In genomic region chr11:56917708-56918450, GRCh38 we compare ENCODE assay signal across 14 cellular contexts.
"Had no signal": no experiment of that assay in that cellular context is flagged by ENCODE, and none has a peak within 500 bp of the region (broad histone marks: within the 10 kb centered on the region; RNA-seq: fewer than 3 reads in every experiment).

No MANE protein-coding gene starts in this region.

- H3K4me1 ChIP-seq: sigmoid colon, suprapubic skin had no signal

- H3K4me3 Mint-ChIP-seq: activated naive CD4-positive, alpha-beta T cell treated with anti-CD3 and anti-CD28 coated beads for 36 hours; activated T-helper 17 cell treated with anti-CD3 and anti-CD28 coated beads, Interleukin-2, amount 50 U/mL, for 72 hours; dendritic cell treated with granulocyte-macrophage colony-stimulating factor and Interleukin-4, amounts not matched to agents 40 ng/mL and 50 ng/mL, for 4 days; immature natural killer cell; nephron had no signal

- H3K27ac Mint-ChIP-seq: activated naive CD4-positive, alpha-beta T cell treated with anti-CD3 and anti-CD28 coated beads for 36 hours; activated T-helper 17 cell treated with anti-CD3 and anti-CD28 coated beads, Interleukin-2, amount 50 U/mL, for 72 hours; dendritic cell treated with granulocyte-macrophage colony-stimulating factor and Interleukin-4, amounts not matched to agents 40 ng/mL and 50 ng/mL, for 4 days; immature natural killer cell had no signal

- ATAC-seq: activated T-helper 17 cell treated with anti-CD3 and anti-CD28 coated beads, Interleukin-2, amount 50 U/mL, for 72 hours; left colon; stimulated activated naive CD8-positive, alpha-beta T cell treated with anti-CD3 and anti-CD28 coated beads, Interleukin-15, Interleukin-2, amounts not matched to agents 100 U/mL and 50 U/mL, for 24 hours had no signal

- H3K36me3 Mint-ChIP-seq: immature natural killer cell had no signal

- H3K4me1 Mint-ChIP-seq: activated T-helper 17 cell treated with anti-CD3 and anti-CD28 coated beads, Interleukin-2, amount 50 U/mL, for 72 hours; immature natural killer cell had no signal

- H3K9me3 Mint-ChIP-seq: activated T-helper 17 cell treated with anti-CD3 and anti-CD28 coated beads, Interleukin-2, amount 50 U/mL, for 72 hours; dendritic cell treated with granulocyte-macrophage colony-stimulating factor and Interleukin-4, amounts not matched to agents 40 ng/mL and 50 ng/mL, for 4 days had no signal

- H3K27ac ChIP-seq: suprapubic skin, upper lobe of left lung, VCaP had no signal

- DNase-seq: activated naive CD4-positive, alpha-beta T cell treated with anti-CD3 and anti-CD28 coated beads for 36 hours; glutamatergic neuron; immature natural killer cell; left colon; sigmoid colon; stimulated activated CD4-positive, alpha-beta T cell treated with anti-CD3 and anti-CD28 coated beads, Interleukin-2, amount 100 ng/mL, for 48 hours; stimulated activated naive CD8-positive, alpha-beta T cell treated with anti-CD3 and anti-CD28 coated beads, Interleukin-15, Interleukin-2, amounts not matched to agents 100 U/mL and 50 U/mL, for 24 hours; upper lobe of left lung had no signal

- H3K27me3 ChIP-seq: sigmoid colon, suprapubic skin, upper lobe of left lung had no signal

- H3K27me3 Mint-ChIP-seq: activated T-helper 17 cell treated with anti-CD3 and anti-CD28 coated beads, Interleukin-2, amount 50 U/mL, for 72 hours; dendritic cell treated with granulocyte-macrophage colony-stimulating factor and Interleukin-4, amounts not matched to agents 40 ng/mL and 50 ng/mL, for 4 days had no signal

- H3K4me3 ChIP-seq: lung, sigmoid colon, suprapubic skin, upper lobe of left lung had no signal

- H3K36me3 ChIP-seq: sigmoid colon, suprapubic skin, upper lobe of left lung had no signal
